Comparison of ENCODE assay signal across 8 cellular contexts in genomic region chr1:116151739-116152576, GRCh38. TPM values are rescaled to one million over a fixed set of nuclear protein-coding genes. Genes with fewer than 3 reads are reported as not detected.
DNase-seq lines count a peak whose midpoint lies in the region; ATAC-seq and TF ChIP-seq lines count a peak whose summit lies in the region.

No MANE protein-coding gene starts in this region.

- TF ChIP-seq CTCF in GM12865 (IDR thresholded peaks at IDR 0.05; ENCODE audit: insufficient read depth, low read depth, low read length, missing control alignments): peak; percentile 87

- peak overlapping the region; percentile 85 to 88 for H3K27ac Mint-ChIP-seq in T-cell

- WGBS in aorta, 2 donors: 8 to 9% methylated on average over 44 to 46 of the region's 46 CpGs

- peaks cover under 1% of the 10 kb centered on the region for H3K9me3 ChIP-seq in aorta (ENCODE audit: control insufficient read depth, low read length)

- H3K27me3 Mint-ChIP-seq in T-cell: peaks cover 0 to 3% of the 10 kb centered on the region in 2 donors

- DNase-seq in GM12865 (ENCODE audit: low read depth) (peak; percentile 81), MV-4-11 (lab: John Stamatoyannopoulos, UW) (peak; percentile 67), T-cell (peak; percentile 55 to 80 (median 70)), amygdala (lab: John Stamatoyannopoulos, UW) (peak in 48 of 56 donors; percentile 9 to 78 (median 54)), hepatic stellate cell (ENCODE audit: low spot score) (peak; percentile 91), renal cortical epithelial cell (ENCODE audit: low read depth) (peak; percentile 61), aorta (peak; percentile 85 to 90)

- intact Hi-C loops in aorta (cut with DNase I): loop anchor here (1.0 to 5.0 kb wide), 3 partner anchors 15 to 335 kb away; no protein-coding TSS in a partner anchor

- peak overlapping the region; percentile 63 to 75 (median 70) for H3K4me3 Mint-ChIP-seq in T-cell

- H3K36me3 Mint-ChIP-seq in T-cell: no peaks in the 10 kb centered on the region

- H3K27ac ChIP-seq in aorta (ENCODE audit: low read depth in 1 of 2, low read length in 2 of 2): no peak overlapping the region

- ATAC-seq in HG02588 (IDR thresholded peaks at IDR 0.05; ENCODE audit: unreplicated experiment) (peak; percentile 99), T-cell (replicated peaks in 1 of 4) (peak; percentile 86 to 92 (median 88)), aorta (ENCODE audit: low FRiP score) (peak; percentile 96)

- POLR2A ChIA-PET in T-cell (lab: Charles Lee): no interaction called here

- H3K4me1 ChIP-seq in aorta (ENCODE audit: control insufficient read depth in 1 of 2, insufficient read depth in 2 of 2, low read length in 2 of 2): no peaks in the 10 kb centered on the region

- H3K27me3 ChIP-seq in aorta (ENCODE audit: control insufficient read depth in 1 of 2, insufficient read depth in 2 of 2, low read length in 1 of 2): no peaks in the 10 kb centered on the region

- H3K4me3 ChIP-seq in GM12865 (ENCODE audit: low read depth, low read length): peak overlapping the region; percentile 47
- H3K4me3 ChIP-seq in aorta (ENCODE audit: low read length in 2 of 2): peak overlapping the region in 1 of 2 donors; percentile 1

- CTCF ChIA-PET in T-cell (lab: Charles Lee): interaction anchor here (0.6 to 4.7 kb wide), 12 partner anchors 10 to 1301 kb away, joined by 3 to 30 read pairs (median 4); no protein-coding TSS in a partner anchor

- H3K9me3 Mint-ChIP-seq in T-cell: no peaks in the 10 kb centered on the region

- no peaks in the 10 kb centered on the region for H3K36me3 ChIP-seq in aorta (ENCODE audit: control insufficient read depth in 1 of 2, insufficient read depth in 2 of 2, low read length in 1 of 2)

- H3K4me1 Mint-ChIP-seq in T-cell: peaks cover 21 to 32% (median 23%) of the 10 kb centered on the region in 3 donors

RNA-seq across cellular contexts. Expression of gene MAB21L3, which starts 40.8 kb away (rescaled TPM):
- total RNA-seq in T-cell (not detected), renal cortical epithelial cell (6.9 and 11.1 TPM in 2 replicates), aorta (not detected)
- under 1 TPM in 1 of 2 donors, not detected in 1; 0.25 TPM for polyA plus RNA-seq in aorta
